In the genomic region with DNA sequence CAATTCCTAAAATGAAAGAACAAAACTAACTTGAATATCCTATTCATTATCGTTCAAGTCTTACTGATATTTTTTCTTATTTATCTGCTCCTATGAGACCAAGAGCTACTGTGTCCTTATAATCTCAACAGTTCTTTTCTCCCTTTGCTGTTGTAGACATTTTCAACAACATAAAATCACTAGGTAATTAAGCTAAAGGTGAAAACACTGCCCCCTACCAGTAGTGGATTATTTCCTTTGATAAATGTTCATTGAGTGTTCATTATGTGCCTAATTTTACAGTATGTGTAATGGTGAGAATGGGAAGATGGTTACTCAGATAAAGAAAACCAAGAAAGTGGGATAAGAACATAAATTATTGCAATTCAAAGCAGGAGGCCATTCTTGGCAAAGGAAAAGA, we compare ENCODE assay signal across 14 cellular contexts. TPM values are rescaled to one million over a fixed set of nuclear protein-coding genes. Genes with fewer than 3 reads are reported as not detected.
A peak's percentile ranks its signal among the peaks of the same experiment; 100 is the strongest.
DNase-seq lines count a peak whose midpoint lies in the region; ATAC-seq and TF ChIP-seq lines count a peak whose summit lies in the region.
"Had no signal": no experiment of that assay in that cellular context is flagged by ENCODE, and none has a peak within 500 bp of the region (broad histone marks: within the 10 kb centered on the region; RNA-seq: fewer than 3 reads in every experiment).

No MANE protein-coding gene starts in this region.

- no peaks in the 10 kb centered on the region for H3K27me3 ChIP-seq in WERI-Rb-1 (ENCODE audit: insufficient read depth, low read depth, severe bottlenecking)

- ATAC-seq in activated T-cell treated with anti-CD3 and anti-CD28 coated beads, Interleukin-2, amount 50 U/mL, for 4 hours, result no peak
- ATAC-seq in stimulated activated naive CD8-positive, alpha-beta T cell treated with anti-CD3 and anti-CD28 coated beads, Interleukin-15, amount 100 ng/mL, for 72 hours, result no peak

- no peak overlapping the region for H3K4me3 Mint-ChIP-seq in activated T-cell treated with anti-CD3 and anti-CD28 coated beads, Interleukin-2, amount 50 U/mL, for 4 hours
- no peak overlapping the region for H3K4me3 Mint-ChIP-seq in stimulated activated naive CD8-positive, alpha-beta T cell treated with anti-CD3 and anti-CD28 coated beads, Interleukin-15, amount 100 ng/mL, for 72 hours
- H3K4me3 Mint-ChIP-seq: IgD-negative memory B cell, nephron had no signal

- DNase-seq in AG09319 (ENCODE audit: extremely low read depth, low read depth), result no peak
- DNase-seq in HPDE6-E6E7 (ENCODE audit: extremely low spot score), result peak; percentile 21
- DNase-seq in WERI-Rb-1, result no peak
- peak; percentile 27 for DNase-seq in kidney tubule cell (ENCODE audit: low spot score)
- no peak for DNase-seq in activated T-cell treated with anti-CD3 and anti-CD28 coated beads, Interleukin-2, amount 50 U/mL, for 4 hours
- DNase-seq in cerebellar nuclear complex (lab: John Stamatoyannopoulos, UW), result no peak
- no peak for DNase-seq in effector CD8-positive, alpha-beta T cell (lab: John Stamatoyannopoulos, UW)
- no peak for DNase-seq in stimulated activated naive CD8-positive, alpha-beta T cell treated with anti-CD3 and anti-CD28 coated beads, Interleukin-15, amount 100 ng/mL, for 72 hours
- DNase-seq: activated naive CD4-positive, alpha-beta T cell treated with anti-CD3 and anti-CD28 coated beads, Interleukin-2, amount 50 U/mL, for 16 hours; Calu3; NCI-H226; stimulated activated naive CD4-positive, alpha-beta T cell treated with Interleukin-2 at 50 U/mL for 16 hours had no signal

- H3K27me3 Mint-ChIP-seq in activated T-cell treated with anti-CD3 and anti-CD28 coated beads, Interleukin-2, amount 50 U/mL, for 4 hours (ENCODE audit: low read depth), result no peaks in the 10 kb centered on the region
- no peaks in the 10 kb centered on the region for H3K27me3 Mint-ChIP-seq in stimulated activated naive CD8-positive, alpha-beta T cell treated with anti-CD3 and anti-CD28 coated beads, Interleukin-15, amount 100 ng/mL, for 72 hours
- H3K27me3 Mint-ChIP-seq: IgD-negative memory B cell had no signal

- H3K4me1 Mint-ChIP-seq in activated T-cell treated with anti-CD3 and anti-CD28 coated beads, Interleukin-2, amount 50 U/mL, for 4 hours (ENCODE audit: low read depth), result no peaks in the 10 kb centered on the region
- H3K4me1 Mint-ChIP-seq in stimulated activated naive CD8-positive, alpha-beta T cell treated with anti-CD3 and anti-CD28 coated beads, Interleukin-15, amount 100 ng/mL, for 72 hours, result no peaks in the 10 kb centered on the region
- H3K4me1 Mint-ChIP-seq: IgD-negative memory B cell had no signal

- no peaks in the 10 kb centered on the region for H3K9me3 ChIP-seq in WERI-Rb-1 (ENCODE audit: severe bottlenecking)

- H3K4me3 ChIP-seq in WERI-Rb-1 (ENCODE audit: low read depth, low read length), result no peak overlapping the region

- no peaks in the 10 kb centered on the region for H3K36me3 ChIP-seq in WERI-Rb-1

- H3K36me3 Mint-ChIP-seq in activated T-cell treated with anti-CD3 and anti-CD28 coated beads, Interleukin-2, amount 50 U/mL, for 4 hours (ENCODE audit: insufficient read depth), result no peaks in the 10 kb centered on the region
- H3K36me3 Mint-ChIP-seq: IgD-negative memory B cell had no signal

- H3K27ac ChIP-seq in WERI-Rb-1, result no peak overlapping the region

- no peak overlapping the region for H3K27ac Mint-ChIP-seq in stimulated activated naive CD8-positive, alpha-beta T cell treated with anti-CD3 and anti-CD28 coated beads, Interleukin-15, amount 100 ng/mL, for 72 hours
- H3K27ac Mint-ChIP-seq: IgD-negative memory B cell, nephron had no signal

- TF ChIP-seq CTCF in AG09319 (IDR thresholded peaks at IDR 0.05; ENCODE audit: low read depth, low read length) (peak; percentile 0; the same call in 1 of the 2 replicates), WERI-Rb-1 (IDR thresholded peaks at IDR 0.05; ENCODE audit: low read depth, low read length) (0 out of 2 replicates have a peak, but pooled peaks have one; percentile 12)

- peaks cover 12% of the 10 kb centered on the region for H3K9me3 Mint-ChIP-seq in activated T-cell treated with anti-CD3 and anti-CD28 coated beads, Interleukin-2, amount 50 U/mL, for 4 hours
- H3K9me3 Mint-ChIP-seq in stimulated activated naive CD8-positive, alpha-beta T cell treated with anti-CD3 and anti-CD28 coated beads, Interleukin-15, amount 100 ng/mL, for 72 hours, result peaks cover 6 to 21% of the 10 kb centered on the region in 2 donors
- H3K9me3 Mint-ChIP-seq: nephron had no signal

RNA-seq across cellular contexts. Expression of a gene that starts 41.4 kb away (rescaled TPM):
- total RNA-seq in activated T-cell treated with anti-CD3 and anti-CD28 coated beads, Interleukin-2, amount 50 U/mL, for 4 hours, result under 1 TPM in 2 of 3 donors, not detected in 1; 0.22 to 0.28 TPM
- total RNA-seq: Calu3 had no signal

Comparison
In these comparisons a context has a peak if more than half of its experiments do, and no peak if none do; other contexts are left out.
1. DNase-seq: peak in HPDE6-E6E7 (single experiment) and kidney tubule cell (single experiment); none in AG09319 (single experiment), WERI-Rb-1 (single experiment), activated T-cell treated with anti-CD3 and anti-CD28 coated beads, Interleukin-2, amount 50 U/mL, for 4 hours (single experiment), cerebellar nuclear complex (0 of 2), effector CD8-positive, alpha-beta T cell (single experiment) and stimulated activated naive CD8-positive, alpha-beta T cell treated with anti-CD3 and anti-CD28 coated beads, Interleukin-15, amount 100 ng/mL, for 72 hours (0 of 2).